In genomic region chr9:127534931-127535330, GRCh38 we compare ENCODE assay signal across 16 cellular contexts.
DNase-seq lines count a peak whose midpoint lies in the region; ATAC-seq and TF ChIP-seq lines count a peak whose summit lies in the region.
"Had no signal": no experiment of that assay in that cellular context is flagged by ENCODE, and none has a peak within 500 bp of the region (broad histone marks: within the 10 kb centered on the region; RNA-seq: fewer than 3 reads in every experiment).

No MANE protein-coding gene starts in this region.

- peaks cover 3% of the 10 kb centered on the region for H3K27me3 Mint-ChIP-seq in HFFc6 (ENCODE audit: insufficient read depth)
- no peaks in the 10 kb centered on the region for H3K27me3 Mint-ChIP-seq in brain
- H3K27me3 Mint-ChIP-seq: activated CD4-positive, alpha-beta T cell treated with anti-CD3 and anti-CD28 coated beads for 36 hours; stimulated activated naive CD8-positive, alpha-beta T cell treated with anti-CD3 and anti-CD28 coated beads, Interleukin-15, Interleukin-2, amounts not matched to agents 100 ng/mL and 50 ng/mL, for 24 hours had no signal

- H3K4me1 ChIP-seq in lower lobe of right lung (peaks cover 71% of the 10 kb centered on the region), stomach (peaks cover 42 to 91% (median 61%) of the 10 kb centered on the region in 4 donors)

- H3K36me3 Mint-ChIP-seq in HFFc6 (ENCODE audit: low read depth) = peaks cover 36% of the 10 kb centered on the region
- H3K36me3 Mint-ChIP-seq in brain = peaks cover 7% of the 10 kb centered on the region

- H3K27me3 ChIP-seq in lower lobe of right lung (ENCODE audit: low read depth) (no peaks in the 10 kb centered on the region), stomach (no peaks in the 10 kb centered on the region)

- peak overlapping the region; percentile 65 for H3K27ac ChIP-seq in lower lobe of right lung
- peak overlapping the region in 4 of 5 donors; percentile 64 to 88 (median 85) for H3K27ac ChIP-seq in stomach

- H3K4me3 Mint-ChIP-seq in HFFc6 (peak overlapping the region; percentile 47), brain (no peak overlapping the region)
- H3K4me3 Mint-ChIP-seq: activated CD4-positive, alpha-beta T cell treated with anti-CD3 and anti-CD28 coated beads for 36 hours; activated T-helper 1 cell treated with anti-CD3 and anti-CD28 coated beads, Interleukin-12 subunit alpha, Interleukin-12 subunit beta, Interleukin-2, Interleukin-4 antibody, amounts not matched to agents 30 ng/mL and 10 ng/mL and 1 ng/mL, durations not matched to agents 14 hours and 24 hours and 36 hours; stimulated activated naive CD8-positive, alpha-beta T cell treated with anti-CD3 and anti-CD28 coated beads, Interleukin-15, Interleukin-2, amounts not matched to agents 100 ng/mL and 50 ng/mL, for 24 hours had no signal

- H3K4me3 ChIP-seq in lower lobe of right lung = no peak overlapping the region
- H3K4me3 ChIP-seq in stomach = no peak overlapping the region

- peak overlapping the region; percentile 90 for H3K27ac Mint-ChIP-seq in HFFc6
- H3K27ac Mint-ChIP-seq in brain = peak overlapping the region in 3 of 5 experiments; percentile 67 to 85 (median 76)
- H3K27ac Mint-ChIP-seq: activated CD4-positive, alpha-beta T cell treated with anti-CD3 and anti-CD28 coated beads for 36 hours; activated T-helper 1 cell treated with anti-CD3 and anti-CD28 coated beads, Interleukin-12 subunit alpha, Interleukin-12 subunit beta, Interleukin-2, Interleukin-4 antibody, amounts not matched to agents 30 ng/mL and 10 ng/mL and 1 ng/mL, durations not matched to agents 14 hours and 24 hours and 36 hours; stimulated activated naive CD8-positive, alpha-beta T cell treated with anti-CD3 and anti-CD28 coated beads, Interleukin-15, Interleukin-2, amounts not matched to agents 100 ng/mL and 50 ng/mL, for 24 hours had no signal

- intact Hi-C loops in lower lobe of right lung (cut with DNase I) = no loop called here
- intact Hi-C loops in stomach (cut with DNase I; ENCODE audit: low total_unique reads) = no loop called here

- no peak for TF ChIP-seq POLR2A in stomach (IDR thresholded peaks at IDR 0.05)

- 62 to 87% (median 66%) methylated on average over 9 to 12 of the region's 12 CpGs for WGBS in stomach, 5 donors

- H3K9me3 ChIP-seq in lower lobe of right lung (no peaks in the 10 kb centered on the region), stomach (no peaks in the 10 kb centered on the region)

- H3K36me3 ChIP-seq in lower lobe of right lung (peaks cover 36% of the 10 kb centered on the region), stomach (peaks cover 0 to 39% (median 27%) of the 10 kb centered on the region in 4 donors)

- TF ChIP-seq CTCF in HFFc6 (IDR thresholded peaks at IDR 0.05) = no peak
- TF ChIP-seq CTCF in brain (conservative IDR thresholded peaks at IDR 0.05) = no peak
- no peak for TF ChIP-seq CTCF in lower lobe of right lung (IDR thresholded peaks at IDR 0.05)
- no peak for TF ChIP-seq CTCF in stomach (IDR thresholded peaks at IDR 0.05)

- ATAC-seq in lower lobe of right lung = no peak
- ATAC-seq: activated CD4-positive, alpha-beta T cell treated with anti-CD3 and anti-CD28 coated beads for 36 hours had no signal

- no peak for DNase-seq in HFFc6
- no peak for DNase-seq in lower lobe of right lung
- no peak for DNase-seq in stomach
- no peak for DNase-seq in anterior cingulate cortex (lab: John Stamatoyannopoulos, UW)
- DNase-seq in EL = no peak
- no peak for DNase-seq in NCI-H2171 treated with DMSO at 0.1 percent for 48 hours (lab: John Stamatoyannopoulos, UW)
- no peak for DNase-seq in globus pallidus (ENCODE audit: low spot score)
- DNase-seq: activated CD4-positive, alpha-beta T cell treated with anti-CD3 and anti-CD28 coated beads for 36 hours; amygdala; DMS 273 treated with DMSO at 0.1 percent for 48 hours; Karpas-422; NCI-H187; T-helper 1 cell had no signal

- TF ChIP-seq EP300 in stomach (IDR thresholded peaks at IDR 0.05) = no peak

- H3K4me1 Mint-ChIP-seq in HFFc6 (ENCODE audit: low read depth) = peaks cover 81% of the 10 kb centered on the region
- H3K4me1 Mint-ChIP-seq in brain = peaks cover 15% of the 10 kb centered on the region
- H3K4me1 Mint-ChIP-seq: activated CD4-positive, alpha-beta T cell treated with anti-CD3 and anti-CD28 coated beads for 36 hours had no signal

- no peaks in the 10 kb centered on the region for H3K9me3 Mint-ChIP-seq in HFFc6
- no peaks in the 10 kb centered on the region for H3K9me3 Mint-ChIP-seq in brain
- H3K9me3 Mint-ChIP-seq: activated T-helper 1 cell treated with anti-CD3 and anti-CD28 coated beads, Interleukin-12 subunit alpha, Interleukin-12 subunit beta, Interleukin-2, Interleukin-4 antibody, amounts not matched to agents 30 ng/mL and 10 ng/mL and 1 ng/mL, durations not matched to agents 14 hours and 24 hours and 36 hours; stimulated activated naive CD8-positive, alpha-beta T cell treated with anti-CD3 and anti-CD28 coated beads, Interleukin-15, Interleukin-2, amounts not matched to agents 100 ng/mL and 50 ng/mL, for 24 hours had no signal
